Comparison of ENCODE assay signal across 22 cellular contexts in the genomic region with DNA sequence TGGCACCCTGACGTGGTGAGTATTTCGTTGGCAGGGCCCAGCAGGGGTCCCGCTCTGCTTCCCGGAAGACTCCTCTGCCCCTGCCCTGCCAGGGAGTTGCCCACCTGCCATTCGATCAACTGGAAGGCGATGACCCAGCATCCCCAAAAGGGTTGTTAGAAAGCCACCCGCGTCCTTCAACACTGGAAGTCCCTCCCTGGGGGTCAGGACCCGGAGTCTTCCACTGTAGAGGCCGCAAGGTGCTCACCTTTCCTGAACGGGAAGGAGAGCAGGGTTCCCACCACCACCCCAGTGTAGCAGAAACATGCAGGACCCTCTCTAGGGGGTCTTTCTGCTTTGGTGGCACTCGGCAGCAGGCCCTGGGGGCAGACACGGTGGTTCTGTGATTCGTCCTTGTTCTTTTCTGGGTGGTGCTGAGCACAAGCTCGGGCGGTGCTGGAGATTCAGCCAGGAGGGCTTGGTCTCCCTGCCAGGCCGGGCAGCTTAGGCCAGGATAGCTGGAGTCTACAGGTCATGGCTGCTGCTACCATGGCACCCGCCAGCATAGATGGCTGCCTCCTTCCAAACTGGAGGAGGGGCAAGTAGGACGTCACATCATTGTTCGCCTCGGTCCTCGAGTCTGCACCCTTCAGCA.
"Had no signal": no experiment of that assay in that cellular context is flagged by ENCODE, and none has a peak within 500 bp of the region (broad histone marks: within the 10 kb centered on the region; RNA-seq: fewer than 3 reads in every experiment).

No MANE protein-coding gene starts in this region.

- H3K4me3 ChIP-seq: gastrocnemius medialis, heart left ventricle, mucosa of descending colon, ovary, smooth muscle cell, testis had no signal

- H3K27me3 ChIP-seq: brain microvascular endothelial cell, gastrocnemius medialis, heart left ventricle, ovary, testis had no signal

- H3K36me3 Mint-ChIP-seq: naive B cell; stimulated activated memory B cell treated with anti-CD40 and anti-IgM and Interleukin-4, amounts not matched to agents 10 μg/mL and 1 μg/mL and 100 μg/mL, for 72 hours; type B pancreatic cell had no signal

- H3K36me3 ChIP-seq: brain microvascular endothelial cell, gastrocnemius medialis, ovary had no signal

- H3K9me3 Mint-ChIP-seq: central memory CD8-positive, alpha-beta T cell; naive B cell; stimulated activated memory B cell treated with anti-CD40 and anti-IgM and Interleukin-4, amounts not matched to agents 10 μg/mL and 1 μg/mL and 100 μg/mL, for 72 hours; type B pancreatic cell had no signal

- DNase-seq: activated CD4-positive, alpha-beta T cell treated with anti-CD3 and anti-CD28 coated beads for 1 hour; activated CD4-positive, alpha-beta T cell treated with anti-CD3 and anti-CD28 coated beads, Interleukin-2, amount 50 U/mL, for 48 hours; activated naive CD4-positive, alpha-beta T cell; activated T-cell treated with anti-CD3 and anti-CD28 coated beads for 4 hours; brain microvascular endothelial cell; cortex of kidney; effector CD4-positive, alpha-beta T cell; gastrocnemius medialis; kidney; mesenchymal stem cell; naive B cell; SK-N-SH; stimulated activated CD4-positive, alpha-beta T cell treated with anti-CD3 and anti-CD28 coated beads, Interleukin-4, amount 100 ng/mL, for 4 hours; testis had no signal

- H3K9me3 ChIP-seq: gastrocnemius medialis, heart left ventricle, mucosa of descending colon, ovary, SK-N-SH, testis had no signal

- H3K27ac ChIP-seq: brain microvascular endothelial cell, gastrocnemius medialis, heart left ventricle, ovary, testis had no signal

- H3K27ac Mint-ChIP-seq: stimulated activated memory B cell treated with anti-CD40 and anti-IgM and Interleukin-4, amounts not matched to agents 10 μg/mL and 1 μg/mL and 100 μg/mL, for 72 hours; type B pancreatic cell had no signal

- H3K4me2 ChIP-seq: SK-N-SH, smooth muscle cell had no signal

- H3K9ac ChIP-seq: SK-N-SH had no signal

- H3K4me3 Mint-ChIP-seq: central memory CD8-positive, alpha-beta T cell; stimulated activated memory B cell treated with anti-CD40 and anti-IgM and Interleukin-4, amounts not matched to agents 10 μg/mL and 1 μg/mL and 100 μg/mL, for 72 hours; type B pancreatic cell had no signal

- ATAC-seq: gastrocnemius medialis; heart left ventricle; mucosa of descending colon; sciatic nerve; stimulated activated memory B cell treated with anti-CD40 and anti-IgM and Interleukin-4, amounts not matched to agents 10 μg/mL and 1 μg/mL and 100 μg/mL, for 72 hours had no signal
